ENCODE assay signal across 11 cellular contexts in genomic region chr10:34789993-34790506, GRCh38. TPM values are rescaled to one million over a fixed set of nuclear protein-coding genes. Genes with fewer than 3 reads are reported as not detected.
DNase-seq lines count a peak whose midpoint lies in the region; ATAC-seq, FAIRE-seq and TF ChIP-seq lines count a peak whose summit lies in the region.
"Had no signal": no experiment of that assay in that cellular context is flagged by ENCODE, and none has a peak within 500 bp of the region (broad histone marks: within the 10 kb centered on the region; RNA-seq: fewer than 3 reads in every experiment).

No MANE protein-coding gene starts in this region.

- ATAC-seq in GM19452 (IDR thresholded peaks at IDR 0.05; ENCODE audit: unreplicated experiment): no peak
- ATAC-seq in GM18517 (IDR thresholded peaks at IDR 0.05; ENCODE audit: unreplicated experiment): no peak

- H3F3A ChIP-seq in neural progenitor cell (ENCODE audit: low read depth): peaks cover 3% of the 10 kb centered on the region

- H3K27ac Mint-ChIP-seq in endodermal cell (no peak overlapping the region), neural progenitor cell (peak overlapping the region; percentile 31)

- H3K27me3 ChIP-seq in endodermal cell (ENCODE audit: control insufficient read depth, insufficient read depth, low read length, poor library complexity, severe bottlenecking): no peaks in the 10 kb centered on the region
- no peaks in the 10 kb centered on the region for H3K27me3 ChIP-seq in neural progenitor cell
- H3K27me3 ChIP-seq: adrenal gland had no signal

- TF ChIP-seq CTCF in NB4 (IDR thresholded peaks at IDR 0.05; ENCODE audit: low read depth, low read length) (no peak), endodermal cell (conservative IDR thresholded peaks at IDR 0.05) (no peak), neural progenitor cell (IDR thresholded peaks at IDR 0.05) (no peak)

- no peak overlapping the region for H2AFZ ChIP-seq in neural progenitor cell (replicated peaks)

- peak; percentile 57 for FAIRE-seq in GM18507 (lab: Jason Lieb, UNC)

- H3K9me3 ChIP-seq in endodermal cell (ENCODE audit: control insufficient read depth, low read length): no peaks in the 10 kb centered on the region
- H3K9me3 ChIP-seq in neural progenitor cell (ENCODE audit: low read depth): no peaks in the 10 kb centered on the region
- H3K9me3 ChIP-seq: adrenal gland had no signal

- no peak overlapping the region for H3K4me3 ChIP-seq in NB4 (ENCODE audit: low read depth, low read length)
- no peak overlapping the region for H3K4me3 ChIP-seq in endodermal cell (ENCODE audit: low read length)
- H3K4me3 ChIP-seq in neural progenitor cell: no peak overlapping the region
- H3K4me3 ChIP-seq: adrenal gland had no signal

- H3K27me3 Mint-ChIP-seq in endodermal cell (ENCODE audit: insufficient read depth) (no peaks in the 10 kb centered on the region), neural progenitor cell (ENCODE audit: insufficient read depth, low read depth) (peaks cover 2% of the 10 kb centered on the region)

- H3K4me1 ChIP-seq in endodermal cell (ENCODE audit: control insufficient read depth, insufficient read depth, low read length): peaks cover 7% of the 10 kb centered on the region
- H3K4me1 ChIP-seq in neural progenitor cell: peaks cover 25% of the 10 kb centered on the region

- H3K27ac ChIP-seq in endodermal cell (ENCODE audit: low read depth, low read length): peak overlapping the region; percentile 35
- no peak overlapping the region for H3K27ac ChIP-seq in neural progenitor cell

- TF ChIP-seq POLR2A in NB4 (IDR thresholded peaks at IDR 0.05; ENCODE audit: extremely low read depth, insufficient read length): no peak

- 74 to 86% methylated on average over 3 to 4 of the region's 4 CpGs for WGBS in endodermal cell (ENCODE audit: insufficient coverage in 1 of 2, insufficient read length in 1 of 2), 2 experiments

- peaks cover 100% of the 10 kb centered on the region for H3K79me2 ChIP-seq in neural progenitor cell (ENCODE audit: low read depth)

- H3K4me3 Mint-ChIP-seq in endodermal cell (no peak overlapping the region), neural progenitor cell (no peak overlapping the region)

- H3K36me3 Mint-ChIP-seq in endodermal cell (ENCODE audit: low read depth) (peaks cover 8% of the 10 kb centered on the region), neural progenitor cell (peaks cover 11% of the 10 kb centered on the region)

- peaks cover 10% of the 10 kb centered on the region for H3K36me3 ChIP-seq in endodermal cell (ENCODE audit: control insufficient read depth, insufficient read depth, low read length)
- no peaks in the 10 kb centered on the region for H3K36me3 ChIP-seq in neural progenitor cell
- H3K36me3 ChIP-seq: adrenal gland had no signal

- no peak overlapping the region for H3K4me2 ChIP-seq in neural progenitor cell

- H3K9ac ChIP-seq in endodermal cell (ENCODE audit: extremely low read depth, low read length, poor library complexity, severe bottlenecking) (no peak overlapping the region), neural progenitor cell (no peak overlapping the region)

- H3K9me3 Mint-ChIP-seq in endodermal cell (no peaks in the 10 kb centered on the region), neural progenitor cell (no peaks in the 10 kb centered on the region)

- H3K4me1 Mint-ChIP-seq in endodermal cell: peaks cover 42% of the 10 kb centered on the region
- H3K4me1 Mint-ChIP-seq in neural progenitor cell: peaks cover 69% of the 10 kb centered on the region

- DNase-seq in GM18507 (ENCODE audit: extremely low spot score, insufficient read length, low read depth) (no peak), NB4 (ENCODE audit: low read depth) (peak; percentile 33), endodermal cell (no peak), neural progenitor cell (ENCODE audit: low spot score) (no peak), superior temporal gyrus (ENCODE audit: extremely low spot score) (no peak)
- DNase-seq in stimulated activated CD4-positive, alpha-beta T cell treated with anti-CD3 and anti-CD28 coated beads, Interleukin-2, amount 100 ng/mL, for 48 hours: no peak
- DNase-seq: activated CD8-positive, alpha-beta memory T cell treated with anti-CD3 and anti-CD28 coated beads, Interleukin-2, amount 50 U/mL, for 4 hours; adrenal gland; NCI-H2029 had no signal

- H4K20me1 ChIP-seq in neural progenitor cell (ENCODE audit: low read depth): peaks cover 70% of the 10 kb centered on the region

RNA-seq across cellular contexts. Expression of gene PARD3, which starts 25.0 kb away (rescaled TPM):
- total RNA-seq in endodermal cell (10 to 100 TPM; 59.6 to 74.6 TPM), neural progenitor cell (ENCODE audit: low replicate concordance) (55.3 and 58.7 TPM in 2 replicates)
- polyA plus RNA-seq in endodermal cell (2013, experiment 1 of 2): 44.8 TPM
- polyA plus RNA-seq in endodermal cell (2013, experiment 2 of 2): 44.5 TPM
